In genomic region chr5:59596586-59597348, GRCh38 we compare ENCODE assay signal across 15 cellular contexts.
DNase-seq lines count a peak whose midpoint lies in the region; ATAC-seq and TF ChIP-seq lines count a peak whose summit lies in the region.
"Had no signal": no experiment of that assay in that cellular context is flagged by ENCODE, and none has a peak within 500 bp of the region (broad histone marks: within the 10 kb centered on the region; RNA-seq: fewer than 3 reads in every experiment).

No MANE protein-coding gene starts in this region.

- POLR2A ChIA-PET in RWPE1 (lab: Yijun Ruan, JAX; ENCODE audit: low non-redundant PET): no interaction called here

- no peaks in the 10 kb centered on the region for H3K79me2 ChIP-seq in Karpas-422 (ENCODE audit: low read length)

- H3K36me3 ChIP-seq in Karpas-422 (ENCODE audit: insufficient read depth, low read length): no peaks in the 10 kb centered on the region
- H3K36me3 ChIP-seq: heart left ventricle had no signal

- no peaks in the 10 kb centered on the region for H4K20me1 ChIP-seq in Karpas-422 (ENCODE audit: insufficient read depth, low read depth, low read length)

- no peak for ATAC-seq in GM21390 (IDR thresholded peaks at IDR 0.05; ENCODE audit: unreplicated experiment)
- ATAC-seq in GM18519 (IDR thresholded peaks at IDR 0.05; ENCODE audit: low FRiP score, unreplicated experiment): no peak
- ATAC-seq: activated T-cell treated with anti-CD3 and anti-CD28 coated beads, Interleukin-2, amount 50 U/mL, for 72 hours; heart left ventricle; right cardiac atrium had no signal

- TF ChIP-seq CTCF in RWPE1 (conservative IDR thresholded peaks at IDR 0.05; ENCODE audit: low read depth) (no peak), fibroblast of mammary gland (conservative IDR thresholded peaks at IDR 0.05; ENCODE audit: control insufficient read depth, insufficient read depth, low read depth, low read length) (no peak)

- no peak overlapping the region for H3K9ac ChIP-seq in Karpas-422 (ENCODE audit: low read length)

- no peaks in the 10 kb centered on the region for H3K27me3 ChIP-seq in Karpas-422 (ENCODE audit: low read length)
- H3K27me3 ChIP-seq: heart left ventricle had no signal

- H3K9me2 ChIP-seq in Karpas-422 (replicated peaks; ENCODE audit: insufficient read depth, low read length): no peaks in the 10 kb centered on the region

- no peak overlapping the region for H3K4me2 ChIP-seq in Karpas-422 (ENCODE audit: low read depth, low read length, poor library complexity, severe bottlenecking)

- H3K27ac ChIP-seq in RWPE1 (no peak overlapping the region), Karpas-422 (ENCODE audit: low read length) (no peak overlapping the region)
- H3K27ac ChIP-seq: heart left ventricle had no signal

- H3K4me3 ChIP-seq in fibroblast of mammary gland (ENCODE audit: control insufficient read depth, low read depth, low read length): no peak overlapping the region
- no peak overlapping the region for H3K4me3 ChIP-seq in Karpas-422 (ENCODE audit: low read length)
- H3K4me3 ChIP-seq: heart left ventricle had no signal

- no peaks in the 10 kb centered on the region for H3K9me3 ChIP-seq in Karpas-422 (ENCODE audit: low read length)
- H3K9me3 ChIP-seq: heart left ventricle had no signal

- DNase-seq in SKM-1 treated with dmso at 0.1 percent for 144 hours (lab: John Stamatoyannopoulos, UW; ENCODE audit: unreplicated experiment) (peak; percentile 4), SKM-1 (lab: John Stamatoyannopoulos, UW; ENCODE audit: unreplicated experiment) (no peak), RWPE1 (ENCODE audit: low spot score) (peak; percentile 67), fibroblast of mammary gland (ENCODE audit: low read depth) (peak; percentile 72), Karpas-422 (no peak), NAMALWA (ENCODE audit: low spot score) (no peak)
- DNase-seq: 8988T; activated B cell treated with CpG ODN at 0.5 μM for 24 hours; activated T-cell treated with anti-CD3 and anti-CD28 coated beads, Interleukin-2, amount 50 U/mL, for 72 hours; DND-41; heart left ventricle; NCI-H1436 treated with DMSO at 0.1 percent for 48 hours; right cardiac atrium had no signal

- no peaks in the 10 kb centered on the region for H3K4me1 ChIP-seq in Karpas-422 (ENCODE audit: low read length)

- no peak overlapping the region for H2AFZ ChIP-seq in Karpas-422 (ENCODE audit: low read length)

- CTCF ChIA-PET in RWPE1 (lab: Yijun Ruan, JAX): interaction anchor here (0.6 to 0.7 kb wide), 3 partner anchors 67 to 1801 kb away, joined by 3 to 5 read pairs (median 3); no protein-coding TSS in a partner anchor

Comparison
In these comparisons a context has a peak if more than half of its experiments do, and no peak if none do; other contexts are left out.
1. DNase-seq: peak in SKM-1 treated with dmso at 0.1 percent for 144 hours (single experiment), RWPE1 (single experiment) and fibroblast of mammary gland (single experiment); none in SKM-1 (single experiment), Karpas-422 (single experiment) and NAMALWA (single experiment).